In the genomic region with DNA sequence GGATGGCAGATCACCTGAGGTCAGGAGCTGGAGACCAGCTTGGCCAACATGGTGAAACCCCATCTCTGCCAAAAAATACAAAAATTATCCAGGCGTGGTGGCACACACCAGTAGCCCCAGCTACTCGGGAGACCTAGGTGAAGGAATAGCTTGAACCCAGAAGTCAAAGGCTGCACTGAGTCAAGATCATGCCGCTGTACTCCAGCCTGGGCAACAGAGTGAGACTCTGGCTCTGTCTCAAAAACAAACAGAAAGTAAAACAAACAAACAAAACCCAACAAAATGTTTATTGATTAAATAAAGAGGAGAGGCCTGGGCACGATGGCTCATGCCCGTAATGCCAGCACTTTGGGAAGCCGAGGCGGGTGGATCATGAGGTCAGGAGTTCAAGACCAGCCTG, we compare ENCODE assay signal across 22 cellular contexts. TPM values are rescaled to one million over a fixed set of nuclear protein-coding genes. Genes with fewer than 3 reads are reported as not detected.
DNase-seq lines count a peak whose midpoint lies in the region; ATAC-seq, FAIRE-seq and TF ChIP-seq lines count a peak whose summit lies in the region.
"Had no signal": no experiment of that assay in that cellular context is flagged by ENCODE, and none has a peak within 500 bp of the region (broad histone marks: within the 10 kb centered on the region; RNA-seq: fewer than 3 reads in every experiment).

No MANE protein-coding gene starts in this region.

- H3K9me3 Mint-ChIP-seq in activated naive CD8-positive, alpha-beta T cell treated with anti-CD3 and anti-CD28 coated beads, Interleukin-2, amount 10 ng/mL, durations not matched to agents 7 days and 5 days: no peaks in the 10 kb centered on the region
- no peaks in the 10 kb centered on the region for H3K9me3 Mint-ChIP-seq in activated naive CD8-positive, alpha-beta T cell treated with anti-CD3 and anti-CD28 coated beads, Interleukin-2, amount 50 U/mL, for 24 hours
- no peaks in the 10 kb centered on the region for H3K9me3 Mint-ChIP-seq in stimulated activated naive CD8-positive, alpha-beta T cell treated with anti-CD3 and anti-CD28 coated beads, Interleukin-15, amount 100 ng/mL, for 72 hours
- H3K9me3 Mint-ChIP-seq: CD4-positive, alpha-beta memory T cell; GM23338 had no signal

- POLR2A ChIA-PET in activated naive CD8-positive, alpha-beta T cell treated with anti-CD3 and anti-CD28 coated beads, Interleukin-2, amount 10 ng/mL, durations not matched to agents 7 days and 5 days (lab: Charles Lee): no interaction called here
- POLR2A ChIA-PET in endothelial cell of umbilical vein (lab: Charles Lee): no interaction called here

- H3K4me1 Mint-ChIP-seq in activated naive CD8-positive, alpha-beta T cell treated with anti-CD3 and anti-CD28 coated beads, Interleukin-2, amount 10 ng/mL, durations not matched to agents 7 days and 5 days: peaks cover 16% of the 10 kb centered on the region
- H3K4me1 Mint-ChIP-seq in activated naive CD8-positive, alpha-beta T cell treated with anti-CD3 and anti-CD28 coated beads, Interleukin-2, amount 50 U/mL, for 24 hours: peaks cover 23% of the 10 kb centered on the region
- peaks cover 28% of the 10 kb centered on the region for H3K4me1 Mint-ChIP-seq in stimulated activated naive CD8-positive, alpha-beta T cell treated with anti-CD3 and anti-CD28 coated beads, Interleukin-15, amount 100 ng/mL, for 72 hours

- no peak for DNase-seq in activated naive CD8-positive, alpha-beta T cell treated with anti-CD3 and anti-CD28 coated beads, Interleukin-2, amount 10 ng/mL, durations not matched to agents 7 days and 5 days
- DNase-seq in activated naive CD8-positive, alpha-beta T cell treated with anti-CD3 and anti-CD28 coated beads, Interleukin-2, amount 50 U/mL, for 24 hours: no peak
- no peak for DNase-seq in endothelial cell of umbilical vein (ENCODE audit: low read depth, low spot score)
- DNase-seq in erythroblast (lab: John Stamatoyannopoulos, UW): no peak
- DNase-seq in stimulated activated naive CD8-positive, alpha-beta T cell treated with anti-CD3 and anti-CD28 coated beads, Interleukin-15, amount 100 ng/mL, for 72 hours: no peak
- DNase-seq: AML-193; CD4-positive, alpha-beta memory T cell; MV-4-11; NCI-H1417 treated with DMSO at 0.1 percent for 48 hours; NCI-H2029; NCI-H2171; NCI-H446; NK-92 treated with Interleukin-12 subunit alpha and Interleukin-12 subunit beta, amount 100 ng/mL, for 24 hours; RPMI8226; SJCRH30 had no signal

- H3K27me3 ChIP-seq in Loucy (ENCODE audit: insufficient read depth, low read length, poor library complexity, severe bottlenecking) (no peaks in the 10 kb centered on the region), endothelial cell of umbilical vein (ENCODE audit: control insufficient read depth in 2 of 2, insufficient read depth in 2 of 2, low read length in 2 of 2) (no peaks in the 10 kb centered on the region)
- H3K27me3 ChIP-seq: SJCRH30 had no signal

- no peak overlapping the region for H3K4me3 Mint-ChIP-seq in activated naive CD8-positive, alpha-beta T cell treated with anti-CD3 and anti-CD28 coated beads, Interleukin-2, amount 10 ng/mL, durations not matched to agents 7 days and 5 days
- H3K4me3 Mint-ChIP-seq in activated naive CD8-positive, alpha-beta T cell treated with anti-CD3 and anti-CD28 coated beads, Interleukin-2, amount 50 U/mL, for 24 hours: no peak overlapping the region
- H3K4me3 Mint-ChIP-seq in stimulated activated naive CD8-positive, alpha-beta T cell treated with anti-CD3 and anti-CD28 coated beads, Interleukin-15, amount 100 ng/mL, for 72 hours: no peak overlapping the region
- H3K4me3 Mint-ChIP-seq: GM23338 had no signal

- H3K27ac Mint-ChIP-seq in activated naive CD8-positive, alpha-beta T cell treated with anti-CD3 and anti-CD28 coated beads, Interleukin-2, amount 10 ng/mL, durations not matched to agents 7 days and 5 days: peak overlapping the region; percentile 12
- H3K27ac Mint-ChIP-seq in activated naive CD8-positive, alpha-beta T cell treated with anti-CD3 and anti-CD28 coated beads, Interleukin-2, amount 50 U/mL, for 24 hours: no peak overlapping the region
- H3K27ac Mint-ChIP-seq in stimulated activated naive CD8-positive, alpha-beta T cell treated with anti-CD3 and anti-CD28 coated beads, Interleukin-15, amount 100 ng/mL, for 72 hours: no peak overlapping the region
- H3K27ac Mint-ChIP-seq: CD4-positive, alpha-beta memory T cell; GM23338 had no signal

- peak overlapping the region; percentile 22 for H3K4me2 ChIP-seq in Loucy (ENCODE audit: low read depth, low read length, poor library complexity, severe bottlenecking)
- no peak overlapping the region for H3K4me2 ChIP-seq in endothelial cell of umbilical vein (ENCODE audit: insufficient read depth, low read length)
- H3K4me2 ChIP-seq: GM23338 had no signal

- no peaks in the 10 kb centered on the region for H3K9me1 ChIP-seq in endothelial cell of umbilical vein (replicated peaks; ENCODE audit: control insufficient read depth, extremely low read depth, insufficient read depth, low read length)

- H3K27me3 Mint-ChIP-seq in activated naive CD8-positive, alpha-beta T cell treated with anti-CD3 and anti-CD28 coated beads, Interleukin-2, amount 10 ng/mL, durations not matched to agents 7 days and 5 days: no peaks in the 10 kb centered on the region
- H3K27me3 Mint-ChIP-seq in activated naive CD8-positive, alpha-beta T cell treated with anti-CD3 and anti-CD28 coated beads, Interleukin-2, amount 50 U/mL, for 24 hours: no peaks in the 10 kb centered on the region
- H3K27me3 Mint-ChIP-seq in stimulated activated naive CD8-positive, alpha-beta T cell treated with anti-CD3 and anti-CD28 coated beads, Interleukin-15, amount 100 ng/mL, for 72 hours: no peaks in the 10 kb centered on the region
- H3K27me3 Mint-ChIP-seq: CD4-positive, alpha-beta memory T cell had no signal

- no TSS peak for BruUV-seq in endothelial cell of umbilical vein (replicated peaks; lab: Mats Ljungman, UMichigan)

- FAIRE-seq in endothelial cell of umbilical vein (lab: Jason Lieb, UNC): peak; percentile 38
- FAIRE-seq: G401.6, HTR-8/SVneo had no signal

- no peak for TF ChIP-seq POLR2A in endothelial cell of umbilical vein (IDR thresholded peaks at IDR 0.05; ENCODE audit: low read depth, low read length)
- no peak for TF ChIP-seq POLR2A in erythroblast (IDR thresholded peaks at IDR 0.05; ENCODE audit: low read length)

- no peak overlapping the region for H3K9ac ChIP-seq in Loucy (ENCODE audit: low read depth, low read length, poor library complexity, severe bottlenecking)
- H3K9ac ChIP-seq in endothelial cell of umbilical vein (replicated peaks; ENCODE audit: extremely low read depth, insufficient read depth, low read length): no peak overlapping the region

- H2AFZ ChIP-seq in Loucy (ENCODE audit: low read length) (no peak overlapping the region), endothelial cell of umbilical vein (ENCODE audit: low read depth, low read length) (no peak overlapping the region)
- H2AFZ ChIP-seq: GM23338 had no signal

- peaks cover 23% of the 10 kb centered on the region for H3K4me1 ChIP-seq in Loucy (ENCODE audit: insufficient read depth, low read length, poor library complexity, severe bottlenecking)
- peaks cover 14% of the 10 kb centered on the region for H3K4me1 ChIP-seq in endothelial cell of umbilical vein (ENCODE audit: control insufficient read depth, extremely low read depth, insufficient read depth, low read length)

- no peak overlapping the region for H3K27ac ChIP-seq in endothelial cell of umbilical vein (ENCODE audit: insufficient read depth, low read depth, low read length)
- H3K27ac ChIP-seq: HL-60, SJCRH30 had no signal

- dilution Hi-C loops in endothelial cell of umbilical vein (cut with MboI; ENCODE audit: extremely low pct_ligation_motif_present, low sequenced_read_pairs): no loop called here

- TF ChIP-seq CTCF in Loucy (conservative IDR thresholded peaks at IDR 0.05; ENCODE audit: low read length): no peak
- no peak for TF ChIP-seq CTCF in endothelial cell of umbilical vein (IDR thresholded peaks at IDR 0.05; ENCODE audit: extremely low read depth in 1 of 2, insufficient read depth in 1 of 2, low read depth in 1 of 2, low read length in 2 of 2)

- H3K79me2 ChIP-seq in Loucy (ENCODE audit: insufficient read depth, low read length) (peaks cover 82% of the 10 kb centered on the region), endothelial cell of umbilical vein (ENCODE audit: control insufficient read depth, insufficient read depth, low read length) (peaks cover 40% of the 10 kb centered on the region)

- H3K36me3 ChIP-seq in Loucy (ENCODE audit: insufficient read depth, low read length): peaks cover 18% of the 10 kb centered on the region; the same call in 1 of the 2 replicates
- H3K36me3 ChIP-seq in endothelial cell of umbilical vein (ENCODE audit: control insufficient read depth in 2 of 2, extremely low read depth in 1 of 2, insufficient read depth in 2 of 2, low read length in 2 of 2): peaks cover 4 to 8% of the 10 kb centered on the region in 2 experiments

- ATAC-seq in activated naive CD8-positive, alpha-beta T cell treated with anti-CD3 and anti-CD28 coated beads, Interleukin-2, amount 10 ng/mL, durations not matched to agents 7 days and 5 days (ENCODE audit: low read depth): no peak
- no peak for ATAC-seq in activated naive CD8-positive, alpha-beta T cell treated with anti-CD3 and anti-CD28 coated beads, Interleukin-2, amount 50 U/mL, for 24 hours
- no peak for ATAC-seq in GM19324 (IDR thresholded peaks at IDR 0.05; ENCODE audit: low FRiP score, unreplicated experiment)
- ATAC-seq in stimulated activated naive CD8-positive, alpha-beta T cell treated with anti-CD3 and anti-CD28 coated beads, Interleukin-15, amount 100 ng/mL, for 72 hours: no peak
- ATAC-seq: GM23338, HCT116 had no signal

- CTCF ChIA-PET in endothelial cell of umbilical vein (lab: Charles Lee): no interaction called here

- peaks cover 22% of the 10 kb centered on the region for H4K20me1 ChIP-seq in Loucy (ENCODE audit: insufficient read depth, low read length, poor library complexity, severe bottlenecking)
- no peaks in the 10 kb centered on the region for H4K20me1 ChIP-seq in endothelial cell of umbilical vein (replicated peaks; ENCODE audit: control insufficient read depth, extremely low read depth, insufficient read depth, low read length)

- no peaks in the 10 kb centered on the region for H3F3A ChIP-seq in Loucy (ENCODE audit: low read depth)

- H3K36me3 Mint-ChIP-seq in activated naive CD8-positive, alpha-beta T cell treated with anti-CD3 and anti-CD28 coated beads, Interleukin-2, amount 10 ng/mL, durations not matched to agents 7 days and 5 days: peaks cover 18% of the 10 kb centered on the region
- H3K36me3 Mint-ChIP-seq in activated naive CD8-positive, alpha-beta T cell treated with anti-CD3 and anti-CD28 coated beads, Interleukin-2, amount 50 U/mL, for 24 hours (ENCODE audit: low read depth): peaks cover 34% of the 10 kb centered on the region

- H3K4me3 ChIP-seq in Loucy (ENCODE audit: low read length, poor library complexity, severe bottlenecking) (no peak overlapping the region), endothelial cell of umbilical vein (replicated peaks in 1 of 3; ENCODE audit: insufficient read depth in 1 of 3, low read depth in 1 of 3, low read length in 3 of 3) (no peak overlapping the region)
- H3K4me3 ChIP-seq: GM23338, SJCRH30 had no signal

- H3K9me3 ChIP-seq in Loucy (ENCODE audit: insufficient read depth, low read depth, low read length) (no peaks in the 10 kb centered on the region), endothelial cell of umbilical vein (replicated peaks; ENCODE audit: control insufficient read depth, insufficient read depth, low read length) (no peaks in the 10 kb centered on the region)
- H3K9me3 ChIP-seq: SJCRH30 had no signal

- intact Hi-C loops in endothelial cell of umbilical vein (cut with micrococcal nuclease): no loop called here

- H3K9me2 ChIP-seq in Loucy (replicated peaks; ENCODE audit: low read depth, low read length): no peaks in the 10 kb centered on the region

RNA-seq across cellular contexts. Expression of gene ZCCHC8, which starts 5.5 kb away (rescaled TPM):
- total RNA-seq in activated naive CD8-positive, alpha-beta T cell treated with anti-CD3 and anti-CD28 coated beads, Interleukin-2, amount 10 ng/mL, durations not matched to agents 7 days and 5 days: 10 to 100 TPM; 44.8 to 45.3 TPM
- total RNA-seq in endothelial cell of umbilical vein: 24.4 and 26.5 TPM in 2 replicates
- 9.4 and 10.0 TPM in 2 replicates for polyA plus RNA-seq in endothelial cell of umbilical vein
- polyA plus RNA-seq in endothelial cell of umbilical vein (2011; cell fraction: cytosol; rRNA removed): 12.5 and 13.6 TPM in 2 replicates
- polyA plus RNA-seq in endothelial cell of umbilical vein (2011; cell fraction: nucleus; rRNA removed): 34.1 and 41.2 TPM in 2 replicates
- polyA plus RNA-seq in endothelial cell of umbilical vein (2012): 11.8 and 15.7 TPM in 2 replicates
- polyA minus RNA-seq in endothelial cell of umbilical vein: 10.0 and 11.4 TPM in 2 replicates
- 11.6 TPM for polyA minus RNA-seq in endothelial cell of umbilical vein (2011; cell fraction: cytosol; rRNA and poly(A)+ RNA removed)
- 15.6 and 20.2 TPM in 2 replicates for polyA minus RNA-seq in endothelial cell of umbilical vein (2011; cell fraction: nucleus; rRNA and poly(A)+ RNA removed)

RNA-seq across cellular contexts. Expression of gene RSRC2, which starts 31.5 kb away (rescaled TPM):
- total RNA-seq in activated naive CD8-positive, alpha-beta T cell treated with anti-CD3 and anti-CD28 coated beads, Interleukin-2, amount 10 ng/mL, durations not matched to agents 7 days and 5 days: 100 to 1,000 TPM; 108 to 115 TPM
- 78.0 and 81.1 TPM in 2 replicates for total RNA-seq in endothelial cell of umbilical vein
- polyA plus RNA-seq in endothelial cell of umbilical vein: 11.3 and 17.6 TPM in 2 replicates
- 17.9 and 20.1 TPM in 2 replicates for polyA plus RNA-seq in endothelial cell of umbilical vein (2011; cell fraction: cytosol; rRNA removed)
- 110 and 175 TPM in 2 replicates for polyA plus RNA-seq in endothelial cell of umbilical vein (2011; cell fraction: nucleus; rRNA removed)
- polyA plus RNA-seq in endothelial cell of umbilical vein (2012): 58.1 and 62.2 TPM in 2 replicates
- 28.2 and 30.6 TPM in 2 replicates for polyA minus RNA-seq in endothelial cell of umbilical vein
- 15.0 TPM for polyA minus RNA-seq in endothelial cell of umbilical vein (2011; cell fraction: cytosol; rRNA and poly(A)+ RNA removed)
- polyA minus RNA-seq in endothelial cell of umbilical vein (2011; cell fraction: nucleus; rRNA and poly(A)+ RNA removed): 94.3 and 139 TPM in 2 replicates

RNA-seq across cellular contexts. Expression of gene KNTC1, which starts 31.8 kb away (rescaled TPM):
- total RNA-seq in activated naive CD8-positive, alpha-beta T cell treated with anti-CD3 and anti-CD28 coated beads, Interleukin-2, amount 10 ng/mL, durations not matched to agents 7 days and 5 days: 100 to 1,000 TPM; 125 to 130 TPM
- 47.9 and 52.9 TPM in 2 replicates for total RNA-seq in endothelial cell of umbilical vein
- 14.5 and 15.5 TPM in 2 replicates for polyA plus RNA-seq in endothelial cell of umbilical vein
- polyA plus RNA-seq in endothelial cell of umbilical vein (2011; cell fraction: cytosol; rRNA removed): 9.8 and 12.0 TPM in 2 replicates
- 103 and 142 TPM in 2 replicates for polyA plus RNA-seq in endothelial cell of umbilical vein (2011; cell fraction: nucleus; rRNA removed)
- 13.2 and 21.2 TPM in 2 replicates for polyA plus RNA-seq in endothelial cell of umbilical vein (2012)
- 35.0 and 37.3 TPM in 2 replicates for polyA minus RNA-seq in endothelial cell of umbilical vein
- 26.7 TPM for polyA minus RNA-seq in endothelial cell of umbilical vein (2011; cell fraction: cytosol; rRNA and poly(A)+ RNA removed)
- 66.7 and 127 TPM in 2 replicates for polyA minus RNA-seq in endothelial cell of umbilical vein (2011; cell fraction: nucleus; rRNA and poly(A)+ RNA removed)
